Comparison of ENCODE assay signal across 1 cellular context in genomic region chr1:108963052-108963686, GRCh38.
A peak's percentile ranks its signal among the peaks of the same experiment; 100 is the strongest.
TF ChIP-seq lines count a peak whose summit lies in the region.

Gene CLCC1, minus strand, starts transcription at chr1:108963484. Its CDS starts 13,047 bp downstream, at chr1:108950437.

TF ChIP-seq in HepG2, 621 proteins besides CTCF, POLR2A, EP300 and RAD21 (continued from another document and continues in another):
- TF ChIP-seq, protein P1, sequence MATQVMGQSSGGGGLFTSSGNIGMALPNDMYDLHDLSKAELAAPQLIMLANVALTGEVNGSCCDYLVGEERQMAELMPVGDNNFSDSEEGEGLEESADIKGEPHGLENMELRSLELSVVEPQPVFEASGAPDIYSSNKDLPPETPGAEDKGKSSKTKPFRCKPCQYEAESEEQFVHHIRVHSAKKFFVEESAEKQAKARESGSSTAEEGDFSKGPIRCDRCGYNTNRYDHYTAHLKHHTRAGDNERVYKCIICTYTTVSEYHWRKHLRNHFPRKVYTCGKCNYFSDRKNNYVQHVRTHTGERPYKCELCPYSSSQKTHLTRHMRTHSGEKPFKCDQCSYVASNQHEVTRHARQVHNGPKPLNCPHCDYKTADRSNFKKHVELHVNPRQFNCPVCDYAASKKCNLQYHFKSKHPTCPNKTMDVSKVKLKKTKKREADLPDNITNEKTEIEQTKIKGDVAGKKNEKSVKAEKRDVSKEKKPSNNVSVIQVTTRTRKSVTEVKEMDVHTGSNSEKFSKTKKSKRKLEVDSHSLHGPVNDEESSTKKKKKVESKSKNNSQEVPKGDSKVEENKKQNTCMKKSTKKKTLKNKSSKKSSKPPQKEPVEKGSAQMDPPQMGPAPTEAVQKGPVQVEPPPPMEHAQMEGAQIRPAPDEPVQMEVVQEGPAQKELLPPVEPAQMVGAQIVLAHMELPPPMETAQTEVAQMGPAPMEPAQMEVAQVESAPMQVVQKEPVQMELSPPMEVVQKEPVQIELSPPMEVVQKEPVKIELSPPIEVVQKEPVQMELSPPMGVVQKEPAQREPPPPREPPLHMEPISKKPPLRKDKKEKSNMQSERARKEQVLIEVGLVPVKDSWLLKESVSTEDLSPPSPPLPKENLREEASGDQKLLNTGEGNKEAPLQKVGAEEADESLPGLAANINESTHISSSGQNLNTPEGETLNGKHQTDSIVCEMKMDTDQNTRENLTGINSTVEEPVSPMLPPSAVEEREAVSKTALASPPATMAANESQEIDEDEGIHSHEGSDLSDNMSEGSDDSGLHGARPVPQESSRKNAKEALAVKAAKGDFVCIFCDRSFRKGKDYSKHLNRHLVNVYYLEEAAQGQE (IDR thresholded peaks at IDR 0.05; ENCODE audit: borderline replicate concordance in 1 of 2, low read depth in 1 of 2, low read length in 2 of 2): no peak; a peak in 1 of 4 replicates
- TF ChIP-seq ZNF350 (CRISPR knock-in tag; IDR thresholded peaks at IDR 0.05; ENCODE audit: borderline replicate concordance, low read depth) (0 out of 2 replicates have a peak, but pooled peaks have one; percentile 68), BATF2 (CRISPR knock-in tag; IDR thresholded peaks at IDR 0.05) (0 out of 2 replicates have a peak, but pooled peaks have one; percentile 66), SALL1 (CRISPR knock-in tag; IDR thresholded peaks at IDR 0.05) (peak; percentile 79), TGIF2 (CRISPR knock-in tag; IDR thresholded peaks at IDR 0.05) (peak; percentile 6; the same call in 1 of the 2 replicates), ZNF839 (CRISPR knock-in tag; IDR thresholded peaks at IDR 0.05; ENCODE audit: borderline replicate concordance) (0 out of 2 replicates have a peak, but pooled peaks have one; percentile 66), ZSCAN12 (CRISPR knock-in tag; IDR thresholded peaks at IDR 0.05) (0 out of 2 replicates have a peak, but pooled peaks have one; percentile 17), ZBTB20 (CRISPR knock-in tag; IDR thresholded peaks at IDR 0.05; ENCODE audit: borderline replicate concordance, low read depth) (peak; percentile 52; the same call in 1 of the 2 replicates), ZSCAN21 (CRISPR knock-in tag; IDR thresholded peaks at IDR 0.05; ENCODE audit: borderline replicate concordance) (peak; percentile 72; the same call in 1 of the 2 replicates), ZNF670 (CRISPR knock-in tag; IDR thresholded peaks at IDR 0.05; ENCODE audit: borderline replicate concordance) (peak; percentile 57; the same call in 1 of the 2 replicates), ZFP37 (CRISPR knock-in tag; IDR thresholded peaks at IDR 0.05; ENCODE audit: borderline replicate concordance) (peak; percentile 78; the same call in 1 of the 2 replicates), MAFK (conservative IDR thresholded peaks at IDR 0.05 in 1 of 2, IDR thresholded peaks at IDR 0.05 in 1 of 2; ENCODE audit: low read length in 2 of 2) (no peak), ZNF776 (CRISPR knock-in tag; IDR thresholded peaks at IDR 0.05) (peak; percentile 53; the same call in 1 of the 2 replicates), ZNF205 (CRISPR knock-in tag; IDR thresholded peaks at IDR 0.05) (peak; percentile 57; the same call in 1 of the 2 replicates), ZNF138 (CRISPR knock-in tag; IDR thresholded peaks at IDR 0.05; ENCODE audit: low read depth) (no peak), ZNF12 (CRISPR knock-in tag; IDR thresholded peaks at IDR 0.05) (no peak), TFAP4 (IDR thresholded peaks at IDR 0.05; ENCODE audit: borderline replicate concordance, low read depth) (peak; percentile 46; the same call in 1 of the 2 replicates), ATF7 (IDR thresholded peaks at IDR 0.05) (no peak), ATF7 (CRISPR knock-in tag; IDR thresholded peaks at IDR 0.05) (peak; percentile 48; the same call in 1 of the 2 replicates), PLRG1 (conservative IDR thresholded peaks at IDR 0.05) (no peak), CREM (IDR thresholded peaks at IDR 0.05) (peak; percentile 51; the same call in 1 of the 2 replicates), CREM (CRISPR knock-in tag; IDR thresholded peaks at IDR 0.05) (no peak), ZNF773 (CRISPR knock-in tag; IDR thresholded peaks at IDR 0.05; ENCODE audit: borderline replicate concordance) (peak; percentile 65; the same call in 1 of the 2 replicates), KDM5B (CRISPR knock-in tag; IDR thresholded peaks at IDR 0.05; ENCODE audit: borderline replicate concordance) (peak; percentile 95; the same call in 1 of the 2 replicates), ZMYM4 (CRISPR knock-in tag; IDR thresholded peaks at IDR 0.05) (peak; percentile 92), NCOR1 (IDR thresholded peaks at IDR 0.05; ENCODE audit: borderline replicate concordance, low read length) (no peak), SRSF4 (IDR thresholded peaks at IDR 0.05; ENCODE audit: low read depth, low read length, poor library complexity, severe bottlenecking) (no peak), ISL2 (CRISPR knock-in tag; IDR thresholded peaks at IDR 0.05) (peak; percentile 35), HCFC1 (IDR thresholded peaks at IDR 0.05; ENCODE audit: low read depth, low read length) (no peak), SRY (CRISPR knock-in tag; IDR thresholded peaks at IDR 0.05) (peak; percentile 85), ZNF431 (CRISPR knock-in tag; IDR thresholded peaks at IDR 0.05; ENCODE audit: borderline replicate concordance, low read depth) (peak; percentile 77; the same call in 1 of the 2 replicates), MED13 (CRISPR knock-in tag; IDR thresholded peaks at IDR 0.05) (no peak), HINFP (CRISPR knock-in tag; IDR thresholded peaks at IDR 0.05; ENCODE audit: low read depth) (peak; percentile 77; the same call in 1 of the 2 replicates), ZBTB25 (CRISPR knock-in tag; IDR thresholded peaks at IDR 0.05) (peak; percentile 48; the same call in 1 of the 2 replicates), ZNF777 (CRISPR knock-in tag; IDR thresholded peaks at IDR 0.05) (peak; percentile 63; the same call in 1 of the 2 replicates), ZNF780A (CRISPR knock-in tag; IDR thresholded peaks at IDR 0.05) (0 out of 2 replicates have a peak, but pooled peaks have one; percentile 41), ZBTB38 (CRISPR knock-in tag; IDR thresholded peaks at IDR 0.05) (peak; percentile 88), ZNF253 (CRISPR knock-in tag; IDR thresholded peaks at IDR 0.05; ENCODE audit: borderline replicate concordance) (peak; percentile 63; the same call in 1 of the 2 replicates), ZNF556 (CRISPR knock-in tag; IDR thresholded peaks at IDR 0.05; ENCODE audit: borderline replicate concordance) (0 out of 2 replicates have a peak, but pooled peaks have one; percentile 16), MXD4 (CRISPR knock-in tag; IDR thresholded peaks at IDR 0.05) (peak; percentile 83)
- TF ChIP-seq, protein P2, sequence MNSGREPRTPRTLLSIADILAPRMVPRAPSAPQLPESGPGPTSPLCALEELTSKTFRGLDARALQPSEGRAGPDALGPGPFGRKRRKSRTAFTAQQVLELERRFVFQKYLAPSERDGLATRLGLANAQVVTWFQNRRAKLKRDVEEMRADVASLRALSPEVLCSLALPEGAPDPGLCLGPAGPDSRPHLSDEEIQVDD (CRISPR knock-in tag; IDR thresholded peaks at IDR 0.05; ENCODE audit: borderline replicate concordance): 0 out of 2 replicates have a peak, but pooled peaks have one; percentile 51
- TF ChIP-seq, protein P3, sequence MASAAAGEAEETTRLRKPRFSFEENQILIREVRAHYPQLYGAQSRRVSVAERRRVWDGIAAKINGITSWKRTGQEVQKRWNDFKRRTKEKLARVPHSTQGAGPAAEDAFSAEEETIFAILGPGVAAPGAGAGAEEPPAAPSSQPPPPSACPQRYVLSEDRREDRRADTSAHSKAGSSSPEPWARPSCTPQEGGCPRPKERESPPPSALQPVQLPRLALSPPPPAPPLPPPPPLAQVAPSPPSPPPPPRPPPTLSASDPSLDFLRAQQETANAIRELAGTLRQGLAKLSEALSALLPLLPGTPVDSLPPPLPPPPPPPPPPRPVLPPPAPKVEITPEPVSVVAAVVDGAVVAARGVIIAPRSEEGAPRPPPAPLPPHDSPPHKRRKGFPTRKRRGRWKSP (CRISPR knock-in tag; IDR thresholded peaks at IDR 0.05): peak; percentile 95
- TF ChIP-seq, protein P4, sequence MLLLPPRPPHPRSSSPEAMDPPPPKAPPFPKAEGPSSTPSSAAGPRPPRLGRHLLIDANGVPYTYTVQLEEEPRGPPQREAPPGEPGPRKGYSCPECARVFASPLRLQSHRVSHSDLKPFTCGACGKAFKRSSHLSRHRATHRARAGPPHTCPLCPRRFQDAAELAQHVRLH (CRISPR knock-in tag; IDR thresholded peaks at IDR 0.05; ENCODE audit: borderline replicate concordance, low read depth): peak; percentile 66; the same call in 1 of the 2 replicates
- TF ChIP-seq, protein P5, sequence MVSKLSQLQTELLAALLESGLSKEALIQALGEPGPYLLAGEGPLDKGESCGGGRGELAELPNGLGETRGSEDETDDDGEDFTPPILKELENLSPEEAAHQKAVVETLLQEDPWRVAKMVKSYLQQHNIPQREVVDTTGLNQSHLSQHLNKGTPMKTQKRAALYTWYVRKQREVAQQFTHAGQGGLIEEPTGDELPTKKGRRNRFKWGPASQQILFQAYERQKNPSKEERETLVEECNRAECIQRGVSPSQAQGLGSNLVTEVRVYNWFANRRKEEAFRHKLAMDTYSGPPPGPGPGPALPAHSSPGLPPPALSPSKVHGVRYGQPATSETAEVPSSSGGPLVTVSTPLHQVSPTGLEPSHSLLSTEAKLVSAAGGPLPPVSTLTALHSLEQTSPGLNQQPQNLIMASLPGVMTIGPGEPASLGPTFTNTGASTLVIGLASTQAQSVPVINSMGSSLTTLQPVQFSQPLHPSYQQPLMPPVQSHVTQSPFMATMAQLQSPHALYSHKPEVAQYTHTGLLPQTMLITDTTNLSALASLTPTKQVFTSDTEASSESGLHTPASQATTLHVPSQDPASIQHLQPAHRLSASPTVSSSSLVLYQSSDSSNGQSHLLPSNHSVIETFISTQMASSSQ (IDR thresholded peaks at IDR 0.05; ENCODE audit: low read depth): no peak
- TF ChIP-seq, protein P5 (CRISPR knock-in tag; IDR thresholded peaks at IDR 0.05; ENCODE audit: borderline replicate concordance): peak; percentile 45; the same call in 1 of the 2 replicates
